1 cellular context compared by ENCODE assay signal in the genomic region with DNA sequence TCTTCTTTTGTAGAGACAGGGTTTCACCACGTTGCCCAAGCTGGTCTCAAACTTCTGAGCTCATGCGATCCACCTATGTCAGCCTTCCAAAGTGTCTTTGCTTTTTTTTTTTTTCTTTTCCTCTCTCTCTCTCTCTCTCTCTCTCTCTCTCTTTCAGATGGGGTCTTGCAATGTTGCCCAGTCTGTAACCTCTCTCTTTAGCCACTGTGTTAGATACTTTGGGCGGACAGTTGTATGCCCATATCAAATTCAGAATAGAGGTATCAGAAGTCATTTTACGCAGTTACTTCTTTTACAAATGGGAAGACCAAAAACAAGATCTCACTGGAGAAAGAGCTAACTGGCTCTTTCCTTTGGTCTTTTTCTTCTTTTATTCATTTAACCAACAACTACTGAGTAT.
TF ChIP-seq lines count a peak whose summit lies in the region.

No MANE protein-coding gene starts in this region.

TF ChIP-seq in K562, 482 proteins besides CTCF, POLR2A, EP300 and RAD21:
- TF ChIP-seq PML (IDR thresholded peaks at IDR 0.05; ENCODE audit: low read length) (no peak), ZNF121 (CRISPR knock-in tag; conservative IDR thresholded peaks at IDR 0.05) (0 out of 2 replicates have a peak, but pooled peaks have one; percentile 22), ZNF212 (CRISPR knock-in tag; IDR thresholded peaks at IDR 0.05) (no peak), ZFP1 (CRISPR knock-in tag; IDR thresholded peaks at IDR 0.05) (no peak), ARID2 (IDR thresholded peaks at IDR 0.05) (no peak), NFE2L1 (tag; IDR thresholded peaks at IDR 0.05; ENCODE audit: borderline replicate concordance, low read depth) (no peak), RBM25 (IDR thresholded peaks at IDR 0.05; ENCODE audit: low read depth, low read length, severe bottlenecking) (peak; percentile 31), ZFP30 (CRISPR knock-in tag; IDR thresholded peaks at IDR 0.05; ENCODE audit: borderline replicate concordance) (no peak), CHD4 (IDR thresholded peaks at IDR 0.05; ENCODE audit: insufficient read depth, insufficient replicate concordance, low read depth, low read length, poor library complexity, severe bottlenecking) (no peak)
- TF ChIP-seq, protein P1, sequence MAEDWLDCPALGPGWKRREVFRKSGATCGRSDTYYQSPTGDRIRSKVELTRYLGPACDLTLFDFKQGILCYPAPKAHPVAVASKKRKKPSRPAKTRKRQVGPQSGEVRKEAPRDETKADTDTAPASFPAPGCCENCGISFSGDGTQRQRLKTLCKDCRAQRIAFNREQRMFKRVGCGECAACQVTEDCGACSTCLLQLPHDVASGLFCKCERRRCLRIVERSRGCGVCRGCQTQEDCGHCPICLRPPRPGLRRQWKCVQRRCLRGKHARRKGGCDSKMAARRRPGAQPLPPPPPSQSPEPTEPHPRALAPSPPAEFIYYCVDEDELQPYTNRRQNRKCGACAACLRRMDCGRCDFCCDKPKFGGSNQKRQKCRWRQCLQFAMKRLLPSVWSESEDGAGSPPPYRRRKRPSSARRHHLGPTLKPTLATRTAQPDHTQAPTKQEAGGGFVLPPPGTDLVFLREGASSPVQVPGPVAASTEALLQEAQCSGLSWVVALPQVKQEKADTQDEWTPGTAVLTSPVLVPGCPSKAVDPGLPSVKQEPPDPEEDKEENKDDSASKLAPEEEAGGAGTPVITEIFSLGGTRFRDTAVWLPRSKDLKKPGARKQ (CRISPR knock-in tag; IDR thresholded peaks at IDR 0.05) = no peak
